17 cellular contexts compared by ENCODE assay signal in genomic region chr1:65084068-65084467, GRCh38.
"Had no signal": no experiment of that assay in that cellular context is flagged by ENCODE, and none has a peak within 500 bp of the region (broad histone marks: within the 10 kb centered on the region; RNA-seq: fewer than 3 reads in every experiment).

No MANE protein-coding gene starts in this region.

- H3K4me3 Mint-ChIP-seq: activated CD4-positive, alpha-beta memory T cell treated with anti-CD3 and anti-CD28 coated beads, Interleukin-2, amount 10 ng/mL, durations not matched to agents 7 days and 5 days; activated T-cell treated with anti-CD3 and anti-CD28 coated beads, Interleukin-2, amount 50 U/mL, for 4 hours; mesothelial cell of epicardium; neural crest cell; stimulated activated naive CD8-positive, alpha-beta T cell treated with anti-CD3 and anti-CD28 coated beads, Interleukin-15, Interleukin-2, amounts not matched to agents 100 ng/mL and 50 ng/mL, for 24 hours; WTC11 had no signal

- H3K27ac Mint-ChIP-seq: activated CD4-positive, alpha-beta memory T cell treated with anti-CD3 and anti-CD28 coated beads, Interleukin-2, amount 10 ng/mL, durations not matched to agents 7 days and 5 days; activated naive CD4-positive, alpha-beta T cell treated with anti-CD3 and anti-CD28 coated beads, Interleukin-2, amount 50 U/mL, for 72 hours; mesothelial cell of epicardium; stimulated activated naive CD8-positive, alpha-beta T cell treated with anti-CD3 and anti-CD28 coated beads, Interleukin-15, Interleukin-2, amounts not matched to agents 100 ng/mL and 50 ng/mL, for 24 hours; WTC11 had no signal

- H3K9me3 Mint-ChIP-seq: activated T-cell treated with anti-CD3 and anti-CD28 coated beads, Interleukin-2, amount 50 U/mL, for 4 hours had no signal

- ATAC-seq: gastrocnemius medialis, heart right ventricle, left colon, WTC11 had no signal

- DNase-seq: activated CD4-positive, alpha-beta memory T cell treated with anti-CD3 and anti-CD28 coated beads, Interleukin-2, amount 10 ng/mL, durations not matched to agents 7 days and 5 days; activated CD4-positive, alpha-beta T cell treated with anti-CD3 and anti-CD28 coated beads for 4 hours; activated effector memory CD4-positive, alpha-beta T cell treated with Interleukin-2 at 50 U/mL for 16 hours; activated T-cell treated with anti-CD3 and anti-CD28 coated beads, Interleukin-2, amount 50 U/mL, for 4 hours; dorsolateral prefrontal cortex; erythroblast; gastrocnemius medialis; heart right ventricle; left colon; right lobe of liver; T-helper 9 cell; upper lobe of left lung had no signal

- H3K4me1 Mint-ChIP-seq: activated CD4-positive, alpha-beta memory T cell treated with anti-CD3 and anti-CD28 coated beads, Interleukin-2, amount 10 ng/mL, durations not matched to agents 7 days and 5 days; mesothelial cell of epicardium; neural crest cell; WTC11 had no signal
